Comparison of ENCODE assay signal across 8 cellular contexts in the genomic region with DNA sequence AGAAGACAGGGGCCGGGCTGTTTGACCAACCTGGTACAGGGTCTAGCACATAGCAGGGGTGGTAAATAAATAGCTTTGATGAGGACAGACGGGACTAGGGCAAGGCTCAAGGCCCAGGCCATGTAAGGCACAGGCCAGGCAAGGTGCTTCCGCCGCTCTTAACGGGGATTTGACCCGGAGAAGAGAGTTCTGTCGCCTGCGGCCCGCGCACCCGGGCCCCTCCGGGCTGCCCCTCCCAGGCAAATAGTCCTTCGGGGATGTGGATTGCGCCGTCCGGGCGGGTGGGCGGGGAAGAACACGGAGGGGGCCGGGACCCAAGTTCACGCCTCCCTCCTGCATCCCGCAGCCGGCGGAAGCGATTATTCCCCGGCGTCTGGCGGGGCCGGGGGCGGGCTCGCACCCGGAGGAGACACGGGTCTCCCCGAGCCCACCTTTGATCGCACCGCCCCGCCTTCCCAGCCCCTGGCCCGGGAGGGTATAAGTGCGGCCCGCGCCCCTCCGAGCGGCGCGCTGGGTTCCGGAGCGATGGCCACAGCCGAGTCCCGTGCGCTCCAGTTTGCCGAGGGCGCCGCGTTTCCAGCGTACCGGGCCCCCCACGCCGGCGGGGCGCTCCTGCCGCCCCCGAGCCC. TPM values are rescaled to one million over a fixed set of nuclear protein-coding genes. Genes with fewer than 3 reads are reported as not detected.
A peak's percentile ranks its signal among the peaks of the same experiment; 100 is the strongest.
DNase-seq lines count a peak whose midpoint lies in the region; ATAC-seq, FAIRE-seq and TF ChIP-seq lines count a peak whose summit lies in the region.

A gene (plus strand): TSS at position 508 of the 629 bp plus-strand sequence. CDS start 18 bp downstream, at position 526.

- H3K4me3 ChIP-seq in AG04449 (ENCODE audit: low read depth, low read length) (peak within 1 kb of the TSS; percentile 56), kidney (ENCODE audit: low read length in 2 of 2) (no peak within 1 kb of the TSS), transverse colon (peak within 1 kb of the TSS; percentile 18 to 56 (median 38))

- DNase-seq in AG04449 (ENCODE audit: low read depth, low spot score) (no peak), kidney (peak; percentile 68), transverse colon (peak; percentile 11), KBM-7 (no peak)
- DNase-seq in stimulated activated naive CD4-positive, alpha-beta T cell (lab: John Stamatoyannopoulos, UW), result no peak

- no peak for TF ChIP-seq EP300 in transverse colon (IDR thresholded peaks at IDR 0.05; ENCODE audit: low read depth)

- intact Hi-C loops in kidney (cut with DNase I), result no loop called here
- intact Hi-C loops in transverse colon (cut with DNase I; ENCODE audit: low total_unique reads), result no loop called here

- POLR2A ChIA-PET in AG04449 (lab: Yijun Ruan, JAX), result no interaction called here

- peak within 1 kb of the TSS; percentile 55 for H3K27ac Mint-ChIP-seq in activated naive CD8-positive, alpha-beta T cell

- FAIRE-seq in kidney (lab: Jason Lieb, UNC), result no peak

- in situ Hi-C loops in transverse colon (cut with MboI; ENCODE audit: low pct_ligation_motif_present in 1 of 4, low pct_unique_long_range_greater_than_20kb in 1 of 4, low sequenced_read_pairs in 3 of 4) (loop anchor here in 1 of 4 donors (25.0 kb wide), 1 partner anchor 114 kb away; no protein-coding TSS in a partner anchor), KBM-7 (cut with MboI; ENCODE audit: low pct_unique_long_range_greater_than_20kb, low sequenced_read_pairs) (no loop called here)

- ATAC-seq in GM18517 (IDR thresholded peaks at IDR 0.05; ENCODE audit: unreplicated experiment), result peak; percentile 18
- ATAC-seq in HG03045 (IDR thresholded peaks at IDR 0.05; ENCODE audit: unreplicated experiment), result peak; percentile 45

- peaks cover 38% of the 10 kb centered on the region for H3K27me3 ChIP-seq in transverse colon

- peaks cover 5% of the 10 kb centered on the region for H3K4me1 Mint-ChIP-seq in activated naive CD8-positive, alpha-beta T cell (ENCODE audit: low read depth)

- TF ChIP-seq POLR2A in transverse colon (IDR thresholded peaks at IDR 0.05), result no peak

- no peaks in the 10 kb centered on the region for H3K9me3 ChIP-seq in kidney (ENCODE audit: control insufficient read depth in 1 of 2, low read length in 2 of 2)
- no peaks in the 10 kb centered on the region for H3K9me3 ChIP-seq in transverse colon

- H3K4me3 Mint-ChIP-seq in activated naive CD8-positive, alpha-beta T cell, result peak within 1 kb of the TSS; percentile 76

- no peak within 1 kb of the TSS for H3K9ac ChIP-seq in kidney (ENCODE audit: low read length in 2 of 2)

- CTCF ChIA-PET in AG04449 (lab: Yijun Ruan, JAX), result interaction anchor here (1.3 to 1.8 kb wide), 2 partner anchors 12 to 98 kb away, joined by 3 to 5 read pairs; no protein-coding TSS in a partner anchor

- H3K36me3 ChIP-seq in kidney (ENCODE audit: control insufficient read depth in 1 of 2, insufficient read depth in 2 of 2, low read length in 2 of 2) (no peaks in the 10 kb centered on the region), transverse colon (no peaks in the 10 kb centered on the region)

- H3K4me1 ChIP-seq in kidney (ENCODE audit: control insufficient read depth in 1 of 2, insufficient read depth in 1 of 2, low read depth in 1 of 2, low read length in 2 of 2), result no peaks in the 10 kb centered on the region
- H3K4me1 ChIP-seq in transverse colon, result peaks cover 0 to 10% (median 8%) of the 10 kb centered on the region in 4 donors

- H3K27me3 Mint-ChIP-seq in activated naive CD8-positive, alpha-beta T cell, result peaks cover 13% of the 10 kb centered on the region

- peaks cover 2% of the 10 kb centered on the region for H3K36me3 Mint-ChIP-seq in activated naive CD8-positive, alpha-beta T cell

- H3K27ac ChIP-seq in kidney (ENCODE audit: low read depth in 2 of 2, low read length in 2 of 2) (no peak within 1 kb of the TSS), transverse colon (peak within 1 kb of the TSS in 1 of 4 donors; percentile 25)

- no peaks in the 10 kb centered on the region for H3K9me3 Mint-ChIP-seq in activated naive CD8-positive, alpha-beta T cell (ENCODE audit: low read depth)

- TF ChIP-seq CTCF in AG04449 (IDR thresholded peaks at IDR 0.05; ENCODE audit: insufficient read depth, low read length, missing control alignments) (no peak), kidney (IDR thresholded peaks at IDR 0.05; ENCODE audit: borderline replicate concordance, extremely low read depth, insufficient read depth) (no peak), transverse colon (IDR thresholded peaks at IDR 0.05) (no peak)

- 7% methylated on average over 58 of the region's 62 CpGs; no CpG with 5 or more reads in 1 of the 2 donors for WGBS in transverse colon (ENCODE audit: low coverage in 1 of 2), 2 donors

RNA-seq across cellular contexts. Expression of the gene that starts here (rescaled TPM):
- 0.16 TPM for total RNA-seq in kidney
- polyA plus RNA-seq in kidney (ENCODE audit: insufficient read depth, low read depth, low replicate concordance), result 0.56 TPM
- under 1 TPM in 1 of 4 donors, not detected in 3; 0.32 TPM for total RNA-seq in transverse colon

Comparison
In these comparisons a context has a peak if more than half of its experiments do, and no peak if none do; other contexts are left out.
1. Peak in DNase-seq in kidney; RNA of the gene not detected or under 1 TPM.
2. Peak in DNase-seq and H3K4me3 ChIP-seq in transverse colon; RNA of the gene not detected or under 1 TPM.